34 cellular contexts compared by ENCODE assay signal in genomic region chr12:56953314-56953713, GRCh38. TPM values are rescaled to one million over a fixed set of nuclear protein-coding genes. Genes with fewer than 3 reads are reported as not detected.
"Had no signal": no experiment of that assay in that cellular context is flagged by ENCODE, and none has a peak within 500 bp of the region (broad histone marks: within the 10 kb centered on the region; RNA-seq: fewer than 3 reads in every experiment).

No MANE protein-coding gene starts in this region.

- H3K9ac ChIP-seq: parathyroid adenoma had no signal

- DNase-seq: cortex of kidney; dorsolateral prefrontal cortex; effector CD4-positive, alpha-beta T cell; foreskin melanocyte; glutamatergic neuron; heart right ventricle; hippocampal formation; immature natural killer cell; left ventricle myocardium superior; lower lobe of right lung; naive B cell; right lobe of liver; stimulated activated CD4-positive, alpha-beta T cell treated with anti-CD3 and anti-CD28 coated beads, Interleukin-12 subunit alpha, Interleukin-12 subunit beta, amount 100 ng/mL, for 4 hours; stimulated activated CD4-positive, alpha-beta T cell treated with anti-CD3 and anti-CD28 coated beads, Interleukin-1b, Interleukin-23, amount 100 ng/mL, for 48 hours; stimulated activated CD4-positive, alpha-beta T cell treated with anti-CD3 and anti-CD28 coated beads, Interleukin-4, amount 100 ng/mL, for 1 hour; stimulated activated CD8-positive, alpha-beta memory T cell treated with anti-CD3 and anti-CD28 coated beads, Interleukin-4, amount 100 ng/mL, for 48 hours; stimulated activated naive CD4-positive, alpha-beta T cell treated with Interleukin-2 at 50 U/mL for 16 hours; stomach; testis; tibial artery had no signal

- H3K36me3 ChIP-seq: heart right ventricle, lower lobe of right lung, neutrophil, stomach, tibial artery had no signal

- H3K9me3 Mint-ChIP-seq: immature natural killer cell; natural killer cell treated with Interleukin-12 subunit alpha and Interleukin-12 subunit beta and Interleukin-15 and Interleukin-18, amount 100 ng/mL, for 72 hours; type B pancreatic cell had no signal

- H3K4me2 ChIP-seq: smooth muscle cell had no signal

- H3K27ac Mint-ChIP-seq: immature natural killer cell; naive B cell; natural killer cell treated with Interleukin-12 subunit alpha and Interleukin-12 subunit beta and Interleukin-15 and Interleukin-18, amount 100 ng/mL, for 72 hours; progenitor cell of endocrine pancreas; type B pancreatic cell had no signal

- H3K4me3 Mint-ChIP-seq: immature natural killer cell; naive B cell; natural killer cell treated with Interleukin-12 subunit alpha and Interleukin-12 subunit beta and Interleukin-15 and Interleukin-18, amount 100 ng/mL, for 72 hours; neural crest cell; type B pancreatic cell had no signal

- H3K9me3 ChIP-seq: right lobe of liver, testis had no signal

- H3K4me1 ChIP-seq: lower lobe of right lung, parathyroid adenoma, stomach, testis, tibial artery had no signal

- H3K79me2 ChIP-seq: parathyroid adenoma had no signal

- H3K36me3 Mint-ChIP-seq: natural killer cell treated with Interleukin-12 subunit alpha and Interleukin-12 subunit beta and Interleukin-15 and Interleukin-18, amount 100 ng/mL, for 72 hours; type B pancreatic cell had no signal

- H3K27ac ChIP-seq: dorsolateral prefrontal cortex, epithelial cell of prostate, heart right ventricle, lower lobe of right lung, neutrophil, parathyroid adenoma, stomach, testis, tibial artery had no signal

- H3K4me1 Mint-ChIP-seq: immature natural killer cell, naive B cell, neural crest cell had no signal

- FAIRE-seq: keratinocyte had no signal

- H3K27me3 Mint-ChIP-seq: progenitor cell of endocrine pancreas had no signal

- H3K27me3 ChIP-seq: dorsolateral prefrontal cortex, heart right ventricle, neutrophil, right lobe of liver, stomach, testis, tibial artery had no signal

- H3K4me3 ChIP-seq: dorsolateral prefrontal cortex, heart right ventricle, lower lobe of right lung, smooth muscle cell, stomach, testis, tibial artery had no signal

RNA-seq across cellular contexts. Expression of gene RDH16, which starts 4.1 kb away (rescaled TPM):
- polyA plus RNA-seq: fibroblast of lung had no signal

RNA-seq across cellular contexts. Expression of gene SDR9C7, which starts 19.1 kb away (rescaled TPM):
- total RNA-seq: fibroblast of lung; left ventricle myocardium superior; lower lobe of right lung; mononuclear cell; natural killer cell treated with Interleukin-12 subunit alpha and Interleukin-12 subunit beta and Interleukin-15 and Interleukin-18, amount 100 ng/mL, for 72 hours; neural crest cell; omental fat pad; progenitor cell of endocrine pancreas; right lobe of liver; stomach; subcutaneous adipose tissue; urinary bladder had no signal
- polyA plus RNA-seq: fibroblast of lung, immature natural killer cell had no signal
